ENCODE assay signal across 8 cellular contexts in the genomic region with DNA sequence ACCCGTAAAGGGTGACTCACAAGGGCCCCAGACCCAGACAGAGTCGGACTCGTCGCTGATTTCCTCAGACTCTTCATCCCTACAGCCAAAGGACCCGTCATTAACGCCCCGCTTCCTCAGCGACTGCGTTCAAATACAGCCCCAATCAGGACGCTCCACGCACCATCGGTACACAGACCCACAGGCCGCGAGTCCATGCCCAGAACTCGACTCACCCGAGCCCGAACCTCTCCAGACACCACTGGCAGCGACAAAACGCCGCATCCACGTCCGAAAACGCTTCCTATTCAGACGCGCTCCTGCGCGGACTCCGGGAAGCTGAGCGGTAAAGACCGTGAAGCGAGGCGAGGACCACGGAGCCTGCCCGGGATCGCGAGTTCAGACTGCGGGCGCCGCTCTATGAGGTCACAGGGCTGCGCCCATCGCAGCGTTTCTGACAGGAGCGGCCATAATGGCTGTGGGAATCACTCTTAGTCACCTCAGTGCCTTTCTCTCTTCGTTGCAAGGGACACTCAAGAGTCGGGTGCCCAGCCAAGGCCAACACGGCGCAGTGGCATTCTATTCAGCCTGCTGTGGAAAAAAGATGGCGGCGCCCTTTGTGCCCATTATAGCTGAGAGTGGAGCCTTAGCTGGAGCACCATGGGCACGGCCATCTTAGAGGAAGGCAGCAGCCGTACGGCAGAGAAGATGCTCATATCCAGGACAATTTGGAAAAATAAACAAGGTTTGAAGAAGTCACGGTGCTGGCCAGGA. TPM values are rescaled to one million over a fixed set of nuclear protein-coding genes. Genes with fewer than 3 reads are reported as not detected.
A peak's percentile ranks its signal among the peaks of the same experiment; 100 is the strongest.
DNase-seq lines count a peak whose midpoint lies in the region; ATAC-seq and TF ChIP-seq lines count a peak whose summit lies in the region.

A gene (minus strand): TSS at position 353 of the 753 bp plus-strand sequence. CDS start 2,634 bp downstream, outside the sequence.

- POLR2A ChIA-PET in HCT116 (lab: Charles Lee): interaction anchor here (0.6 kb wide), 1 partner anchor 161 kb away, joined by 8 read pairs; a partner anchor contains a TSS

- no peak for TF ChIP-seq CTCF in HCT116 (IDR thresholded peaks at IDR 0.05 in 2 of 3, conservative IDR thresholded peaks at IDR 0.05 in 1 of 3; ENCODE audit: borderline replicate concordance in 1 of 3, insufficient read depth in 1 of 3, low read depth in 2 of 3, low read length in 2 of 3)
- no peak for TF ChIP-seq CTCF in omental fat pad (IDR thresholded peaks at IDR 0.05)

- CTCF ChIA-PET in HCT116 (lab: Charles Lee): no interaction called here

- peak within 1 kb of the TSS; percentile 57 to 63 for H3K4me3 ChIP-seq in HCT116 (replicated peaks in 1 of 2; ENCODE audit: low read depth in 1 of 2, low read length in 2 of 2)

- peaks cover 9 to 12% of the 10 kb centered on the region in 2 experiments; a peak in 2 of 4 replicates for H3K9me3 ChIP-seq in HCT116 (ENCODE audit: control insufficient read depth in 1 of 2, insufficient read depth in 1 of 2, low read depth in 1 of 2, low read length in 2 of 2)

- no peaks in the 10 kb centered on the region for H3K27me3 ChIP-seq in HCT116 (ENCODE audit: insufficient read depth, low read length)

- H3K9me2 ChIP-seq in HCT116 (ENCODE audit: insufficient read depth): no peaks in the 10 kb centered on the region

- peak within 1 kb of the TSS; percentile 97 for H3K4me3 Mint-ChIP-seq in activated naive CD8-positive, alpha-beta T cell

- peak; percentile 90 for ATAC-seq in HCT116
- ATAC-seq in SK-N-SH treated with all-trans-retinoic acid at 6 μM for 48 hours: peak; percentile 96
- peak; percentile 96 for ATAC-seq in omental fat pad (ENCODE audit: low FRiP score)

- H3K79me2 ChIP-seq in HCT116 (ENCODE audit: insufficient read depth, low read length): no peaks in the 10 kb centered on the region

- no peak within 1 kb of the TSS for H2AFZ ChIP-seq in HCT116 (ENCODE audit: low read depth, low read length, poor library complexity, severe bottlenecking)

- peaks cover 57% of the 10 kb centered on the region for H3K36me3 Mint-ChIP-seq in activated naive CD8-positive, alpha-beta T cell

- H3K4me1 Mint-ChIP-seq in activated naive CD8-positive, alpha-beta T cell (ENCODE audit: low read depth): peaks cover 30% of the 10 kb centered on the region

- H3K9me3 Mint-ChIP-seq in activated naive CD8-positive, alpha-beta T cell (ENCODE audit: low read depth): peaks cover 23% of the 10 kb centered on the region

- H3K27ac ChIP-seq in HCT116 (ENCODE audit: low read depth, low read length) (peak within 1 kb of the TSS; percentile 62), temporal lobe (ENCODE audit: low read depth, low read length) (peak within 1 kb of the TSS; percentile 94)

- peaks cover 0 to 10% of the 10 kb centered on the region in 2 experiments; a peak in 1 of 4 replicates for H3K36me3 ChIP-seq in HCT116 (ENCODE audit: control insufficient read depth in 1 of 2, insufficient read depth in 2 of 2, low read length in 2 of 2)

- H3K4me2 ChIP-seq in HCT116 (ENCODE audit: low read length): peak within 1 kb of the TSS; percentile 73

- H3K27me3 Mint-ChIP-seq in activated naive CD8-positive, alpha-beta T cell: no peaks in the 10 kb centered on the region

- no TSS peak for BruUV-seq in HCT116 (replicated peaks; lab: Mats Ljungman, UMichigan)

- RAD21 ChIA-PET in HCT116 (lab: Charles Lee; ENCODE audit: low non-redundant PET in 1 of 2, low total read pairs in 2 of 2, uncharacterized antibody in 2 of 2, unreplicated experiment in 2 of 2): interaction anchor here in 1 of 2 experiments (1.0 kb wide), 1 partner anchor 161 kb away, joined by 3 read pairs; a partner anchor contains a TSS

- intact Hi-C loops in HCT116 (cut with micrococcal nuclease): loop anchor here (1.0 kb wide), 1 partner anchor 42 kb away; a partner anchor contains a TSS

- H3K27ac Mint-ChIP-seq in activated naive CD8-positive, alpha-beta T cell: peak within 1 kb of the TSS; percentile 98

- H3K4me1 ChIP-seq in HCT116 (ENCODE audit: control insufficient read depth in 1 of 2, insufficient read depth in 2 of 2, low read length in 2 of 2): no peaks in the 10 kb centered on the region

- no peaks in the 10 kb centered on the region for H4K20me1 ChIP-seq in HCT116 (ENCODE audit: insufficient read depth)

- no peak for TF ChIP-seq RAD21 in HCT116 (IDR thresholded peaks at IDR 0.05; ENCODE audit: low read depth)

- no peak for TF ChIP-seq POLR2A in HCT116 (IDR thresholded peaks at IDR 0.05; ENCODE audit: borderline replicate concordance, extremely low read depth, insufficient read depth, insufficient read length)

- H3K9ac ChIP-seq in HCT116 (ENCODE audit: low read length): peak within 1 kb of the TSS; percentile 65

- peak; percentile 71 for DNase-seq in GM04503 (ENCODE audit: low read depth)
- peak; percentile 54 for DNase-seq in HCT116 (ENCODE audit: low read depth, low spot score)
- peak; percentile 88 for DNase-seq in MV-4-11 (lab: John Stamatoyannopoulos, UW)
- DNase-seq in glomerular visceral epithelial cell (ENCODE audit: extremely low spot score): peak; percentile 83
- peak; percentile 68 for DNase-seq in omental fat pad (ENCODE audit: low spot score)

TF ChIP-seq in HCT116, 20 proteins besides CTCF, POLR2A, EP300 and RAD21 (continues in another document):
- no peak for TF ChIP-seq EZH2 (IDR thresholded peaks at IDR 0.05)
- no peak for TF ChIP-seq SP1 (IDR thresholded peaks at IDR 0.05; ENCODE audit: low read depth)
- TF ChIP-seq CBX3 (IDR thresholded peaks at IDR 0.05; ENCODE audit: low read depth): peak; percentile 25; the same call in 1 of the 2 replicates
- no peak for TF ChIP-seq CEBPB (IDR thresholded peaks at IDR 0.05; ENCODE audit: low read depth)
- TF ChIP-seq FOSL1 (IDR thresholded peaks at IDR 0.05; ENCODE audit: low read depth): no peak
- TF ChIP-seq, protein P1, sequence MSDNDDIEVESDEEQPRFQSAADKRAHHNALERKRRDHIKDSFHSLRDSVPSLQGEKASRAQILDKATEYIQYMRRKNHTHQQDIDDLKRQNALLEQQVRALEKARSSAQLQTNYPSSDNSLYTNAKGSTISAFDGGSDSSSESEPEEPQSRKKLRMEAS (IDR thresholded peaks at IDR 0.05): peak; percentile 47
- TF ChIP-seq SIN3A (IDR thresholded peaks at IDR 0.05; ENCODE audit: low read depth): no peak
- TF ChIP-seq, protein P2, sequence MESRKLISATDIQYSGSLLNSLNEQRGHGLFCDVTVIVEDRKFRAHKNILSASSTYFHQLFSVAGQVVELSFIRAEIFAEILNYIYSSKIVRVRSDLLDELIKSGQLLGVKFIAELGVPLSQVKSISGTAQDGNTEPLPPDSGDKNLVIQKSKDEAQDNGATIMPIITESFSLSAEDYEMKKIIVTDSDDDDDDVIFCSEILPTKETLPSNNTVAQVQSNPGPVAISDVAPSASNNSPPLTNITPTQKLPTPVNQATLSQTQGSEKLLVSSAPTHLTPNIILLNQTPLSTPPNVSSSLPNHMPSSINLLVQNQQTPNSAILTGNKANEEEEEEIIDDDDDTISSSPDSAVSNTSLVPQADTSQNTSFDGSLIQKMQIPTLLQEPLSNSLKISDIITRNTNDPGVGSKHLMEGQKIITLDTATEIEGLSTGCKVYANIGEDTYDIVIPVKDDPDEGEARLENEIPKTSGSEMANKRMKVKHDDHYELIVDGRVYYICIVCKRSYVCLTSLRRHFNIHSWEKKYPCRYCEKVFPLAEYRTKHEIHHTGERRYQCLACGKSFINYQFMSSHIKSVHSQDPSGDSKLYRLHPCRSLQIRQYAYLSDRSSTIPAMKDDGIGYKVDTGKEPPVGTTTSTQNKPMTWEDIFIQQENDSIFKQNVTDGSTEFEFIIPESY (IDR thresholded peaks at IDR 0.05; ENCODE audit: extremely low read depth, insufficient replicate concordance, low read length): peak; percentile 91
- TF ChIP-seq ELF1 (IDR thresholded peaks at IDR 0.05; ENCODE audit: borderline replicate concordance, low read depth): no peak

TF ChIP-seq in SK-N-SH treated with all-trans-retinoic acid at 6 μM for 48 hours, 23 proteins besides CTCF, POLR2A, EP300 and RAD21 (continues in another document):
- TF ChIP-seq TOX (CRISPR knock-in tag; IDR thresholded peaks at IDR 0.05; ENCODE audit: borderline replicate concordance): no peak
- peak; percentile 60 for TF ChIP-seq ZFP3 (CRISPR knock-in tag; IDR thresholded peaks at IDR 0.05)
- TF ChIP-seq, protein P3, sequence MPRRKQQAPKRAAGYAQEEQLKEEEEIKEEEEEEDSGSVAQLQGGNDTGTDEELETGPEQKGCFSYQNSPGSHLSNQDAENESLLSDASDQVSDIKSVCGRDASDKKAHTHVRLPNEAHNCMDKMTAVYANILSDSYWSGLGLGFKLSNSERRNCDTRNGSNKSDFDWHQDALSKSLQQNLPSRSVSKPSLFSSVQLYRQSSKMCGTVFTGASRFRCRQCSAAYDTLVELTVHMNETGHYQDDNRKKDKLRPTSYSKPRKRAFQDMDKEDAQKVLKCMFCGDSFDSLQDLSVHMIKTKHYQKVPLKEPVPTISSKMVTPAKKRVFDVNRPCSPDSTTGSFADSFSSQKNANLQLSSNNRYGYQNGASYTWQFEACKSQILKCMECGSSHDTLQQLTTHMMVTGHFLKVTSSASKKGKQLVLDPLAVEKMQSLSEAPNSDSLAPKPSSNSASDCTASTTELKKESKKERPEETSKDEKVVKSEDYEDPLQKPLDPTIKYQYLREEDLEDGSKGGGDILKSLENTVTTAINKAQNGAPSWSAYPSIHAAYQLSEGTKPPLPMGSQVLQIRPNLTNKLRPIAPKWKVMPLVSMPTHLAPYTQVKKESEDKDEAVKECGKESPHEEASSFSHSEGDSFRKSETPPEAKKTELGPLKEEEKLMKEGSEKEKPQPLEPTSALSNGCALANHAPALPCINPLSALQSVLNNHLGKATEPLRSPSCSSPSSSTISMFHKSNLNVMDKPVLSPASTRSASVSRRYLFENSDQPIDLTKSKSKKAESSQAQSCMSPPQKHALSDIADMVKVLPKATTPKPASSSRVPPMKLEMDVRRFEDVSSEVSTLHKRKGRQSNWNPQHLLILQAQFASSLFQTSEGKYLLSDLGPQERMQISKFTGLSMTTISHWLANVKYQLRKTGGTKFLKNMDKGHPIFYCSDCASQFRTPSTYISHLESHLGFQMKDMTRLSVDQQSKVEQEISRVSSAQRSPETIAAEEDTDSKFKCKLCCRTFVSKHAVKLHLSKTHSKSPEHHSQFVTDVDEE (CRISPR knock-in tag; IDR thresholded peaks at IDR 0.05): peak; percentile 73
- TF ChIP-seq CSDC2 (CRISPR knock-in tag; IDR thresholded peaks at IDR 0.05): 0 out of 2 replicates have a peak, but pooled peaks have one; percentile 70
- no peak for TF ChIP-seq ZNF70 (CRISPR knock-in tag; IDR thresholded peaks at IDR 0.05)
- no peak for TF ChIP-seq BACH2 (CRISPR knock-in tag; IDR thresholded peaks at IDR 0.05; ENCODE audit: borderline replicate concordance)

RNA-seq across cellular contexts. Expression of the gene that starts here (rescaled TPM):
- total RNA-seq in HCT116 (2021; ENCODE audit: unreplicated experiment) (3.6 TPM), omental fat pad (10 to 100 TPM in 1 of 4 donors, 1 to 10 TPM in 3; 6.8 to 12.7 (median 8.3) TPM), temporal lobe (20.4 TPM)
- polyA plus RNA-seq in HCT116 (2012): 1.4 and 1.5 TPM in 2 replicates

Comparison
In these comparisons a context has a peak if more than half of its experiments do, and no peak if none do; other contexts are left out.
1. Peak in every context shown above with its lines: DNase-seq, ATAC-seq, H3K4me3 ChIP-seq and H3K27ac ChIP-seq.